ENCODE assay signal across 9 cellular contexts in genomic region chr5:77645158-77645994, GRCh38. TPM values are rescaled to one million over a fixed set of nuclear protein-coding genes. Genes with fewer than 3 reads are reported as not detected.
DNase-seq lines count a peak whose midpoint lies in the region; ATAC-seq, FAIRE-seq and TF ChIP-seq lines count a peak whose summit lies in the region.
"Had no signal": no experiment of that assay in that cellular context is flagged by ENCODE, and none has a peak within 500 bp of the region (broad histone marks: within the 10 kb centered on the region; RNA-seq: fewer than 3 reads in every experiment).

No MANE protein-coding gene starts in this region.

- peak overlapping the region; percentile 68 for H3K4me3 ChIP-seq in DOHH2 (ENCODE audit: low read length)
- no peak overlapping the region for H3K4me3 ChIP-seq in colonic mucosa

- H3K27me3 Mint-ChIP-seq in HFFc6 (ENCODE audit: insufficient read depth): peaks cover 68% of the 10 kb centered on the region
- peaks cover 95% of the 10 kb centered on the region for H3K27me3 Mint-ChIP-seq in T-helper 1 cell treated with Interleukin-12 subunit alpha and Interleukin-12 subunit beta and Interleukin-4 antibody, amounts not matched to agents 30 μg/mL and 1 μg/mL, for 36 hours (ENCODE audit: low read depth)
- H3K27me3 Mint-ChIP-seq in natural killer cell (ENCODE audit: low read depth in 2 of 2): peaks cover 69 to 94% of the 10 kb centered on the region in 2 donors

- H3K36me3 Mint-ChIP-seq in HFFc6 (ENCODE audit: low read depth): peaks cover 6% of the 10 kb centered on the region; the same call in 1 of the 2 replicates
- peaks cover 7% of the 10 kb centered on the region for H3K36me3 Mint-ChIP-seq in T-helper 1 cell treated with Interleukin-12 subunit alpha and Interleukin-12 subunit beta and Interleukin-4 antibody, amounts not matched to agents 30 μg/mL and 1 μg/mL, for 36 hours (ENCODE audit: low read depth)
- H3K36me3 Mint-ChIP-seq in natural killer cell: peaks cover 6% of the 10 kb centered on the region

- H3K4me1 ChIP-seq in DOHH2 (ENCODE audit: control insufficient read depth, low read length) (no peaks in the 10 kb centered on the region), colonic mucosa (no peaks in the 10 kb centered on the region)

- no peaks in the 10 kb centered on the region for H3K9me2 ChIP-seq in DOHH2 (replicated peaks; ENCODE audit: control insufficient read depth, low read length)

- H3K27ac ChIP-seq in DOHH2 (ENCODE audit: low read depth, low read length): no peak overlapping the region
- H3K27ac ChIP-seq in colonic mucosa: no peak overlapping the region
- H3K27ac ChIP-seq: skin epidermis had no signal

- H3K9me3 Mint-ChIP-seq in HFFc6: no peaks in the 10 kb centered on the region
- H3K9me3 Mint-ChIP-seq in T-helper 1 cell treated with Interleukin-12 subunit alpha and Interleukin-12 subunit beta and Interleukin-4 antibody, amounts not matched to agents 30 μg/mL and 1 μg/mL, for 36 hours: no peaks in the 10 kb centered on the region
- H3K9me3 Mint-ChIP-seq in natural killer cell: peaks cover 0 to 2% of the 10 kb centered on the region in 2 donors

- no peaks in the 10 kb centered on the region for H3K36me3 ChIP-seq in DOHH2 (ENCODE audit: control insufficient read depth, low read length)
- no peaks in the 10 kb centered on the region for H3K36me3 ChIP-seq in colonic mucosa

- H3K9me3 ChIP-seq in DOHH2 (ENCODE audit: control insufficient read depth, insufficient read depth, low read length) (no peaks in the 10 kb centered on the region), colonic mucosa (no peaks in the 10 kb centered on the region)

- H3K27me3 ChIP-seq in DOHH2 (ENCODE audit: control insufficient read depth, low read length) (peaks cover 51% of the 10 kb centered on the region), colonic mucosa (peaks cover 58% of the 10 kb centered on the region)

- TF ChIP-seq CTCF in DOHH2 (IDR thresholded peaks at IDR 0.05; ENCODE audit: low read depth, low read length, poor library complexity, severe bottlenecking) (peak; percentile 31), HFFc6 (IDR thresholded peaks at IDR 0.05) (peak; percentile 53; the same call in 1 of the 2 replicates), natural killer cell (IDR thresholded peaks at IDR 0.05) (peak; percentile 56), colonic mucosa (IDR thresholded peaks at IDR 0.05) (no peak)

- DNase-seq in HFFc6: no peak
- DNase-seq in effector CD8-positive, alpha-beta T cell (lab: John Stamatoyannopoulos, UW): peak; percentile 8
- no peak for DNase-seq in natural killer cell
- no peak for DNase-seq in H54 (ENCODE audit: insufficient read length, low spot score)
- DNase-seq in colonic mucosa: no peak

- H3K4me3 Mint-ChIP-seq in HFFc6 (no peak overlapping the region; the same call in 1 of the 2 replicates), natural killer cell (peak overlapping the region; percentile 68)
- H3K4me3 Mint-ChIP-seq in T-helper 1 cell treated with Interleukin-12 subunit alpha and Interleukin-12 subunit beta and Interleukin-4 antibody, amounts not matched to agents 30 μg/mL and 1 μg/mL, for 36 hours: peak overlapping the region; percentile 29

- intact Hi-C loops in natural killer cell (cut with micrococcal nuclease): no loop called here
- intact Hi-C loops in colonic mucosa (cut with DNase I): no loop called here

- no peak overlapping the region for H3K9ac ChIP-seq in colonic mucosa (ENCODE audit: low read depth in 2 of 2, low read length in 2 of 2)

- H3K79me2 ChIP-seq in DOHH2 (ENCODE audit: control insufficient read depth, low read length): no peaks in the 10 kb centered on the region

- no peaks in the 10 kb centered on the region for H3F3A ChIP-seq in DOHH2 (ENCODE audit: control insufficient read depth, insufficient read depth)

- H3K4me1 Mint-ChIP-seq in HFFc6 (ENCODE audit: low read depth): peaks cover 7% of the 10 kb centered on the region; the same call in 1 of the 2 replicates
- H3K4me1 Mint-ChIP-seq in T-helper 1 cell treated with Interleukin-12 subunit alpha and Interleukin-12 subunit beta and Interleukin-4 antibody, amounts not matched to agents 30 μg/mL and 1 μg/mL, for 36 hours (ENCODE audit: low read depth): peaks cover 11% of the 10 kb centered on the region
- H3K4me1 Mint-ChIP-seq in natural killer cell: peaks cover 10 to 20% of the 10 kb centered on the region in 2 donors

- ATAC-seq in natural killer cell: peak; percentile 71 to 91 (median 75)
- no peak for ATAC-seq in HG03521 (IDR thresholded peaks at IDR 0.05; ENCODE audit: unreplicated experiment)

- H3K27ac Mint-ChIP-seq in HFFc6 (no peak overlapping the region), natural killer cell (no peak overlapping the region)
- H3K27ac Mint-ChIP-seq in T-helper 1 cell treated with Interleukin-12 subunit alpha and Interleukin-12 subunit beta and Interleukin-4 antibody, amounts not matched to agents 30 μg/mL and 1 μg/mL, for 36 hours: peak overlapping the region; percentile 5

- no peak for TF ChIP-seq POLR2A in H54 (IDR thresholded peaks at IDR 0.05; ENCODE audit: low read depth, low read length)

- no peaks in the 10 kb centered on the region for H4K20me1 ChIP-seq in DOHH2 (ENCODE audit: control insufficient read depth, insufficient read depth, low read depth, low read length)

- H3K4me2 ChIP-seq in DOHH2 (ENCODE audit: low read length): peak overlapping the region; percentile 77

- no peak for FAIRE-seq in H54 (lab: Jason Lieb, UNC)

RNA-seq across cellular contexts. Expression of gene OTP, which starts 6.9 kb away (rescaled TPM):
- total RNA-seq in HFFc6 (2021; fragmentation: NEBNext Ultra II Directional; extraction: Animal tissue kit (Norgen Biotek cat#: 25700)): not detected
- not detected for total RNA-seq in natural killer cell
- total RNA-seq in colonic mucosa: not detected
